29 cellular contexts compared by ENCODE assay signal in genomic region chr17:13525876-13526275, GRCh38.
"Had no signal": no experiment of that assay in that cellular context is flagged by ENCODE, and none has a peak within 500 bp of the region (broad histone marks: within the 10 kb centered on the region; RNA-seq: fewer than 3 reads in every experiment).

No MANE protein-coding gene starts in this region.

- H3K4me1 Mint-ChIP-seq: activated B cell treated with CpG ODN at 0.5 μM for 24 hours; activated naive CD4-positive, alpha-beta T cell treated with anti-CD3 and anti-CD28 coated beads, Interleukin-2, amount 50 U/mL, for 24 hours; activated naive CD8-positive, alpha-beta T cell treated with anti-CD3 and anti-CD28 coated beads, Interleukin-2, amount 50 U/mL, for 24 hours; nephron; stimulated activated effector memory CD8-positive, alpha-beta T cell treated with anti-CD3 and anti-CD28 coated beads, Interleukin-12 subunit alpha, Interleukin-12 subunit beta, amount 100 ng/mL, for 72 hours had no signal

- H3K4me1 ChIP-seq: breast epithelium, lower lobe of right lung, vagina had no signal

- H3K27me3 ChIP-seq: breast epithelium, hepatocyte, neutrophil, vagina had no signal

- H3K4me3 Mint-ChIP-seq: activated B cell treated with CpG ODN at 0.5 μM for 24 hours; activated CD8-positive, alpha-beta T cell treated with anti-CD3 and anti-CD28 coated beads for 36 hours; activated naive CD4-positive, alpha-beta T cell treated with anti-CD3 and anti-CD28 coated beads, Interleukin-2, amount 50 U/mL, for 24 hours; activated naive CD8-positive, alpha-beta T cell treated with anti-CD3 and anti-CD28 coated beads, Interleukin-2, amount 50 U/mL, for 24 hours; activated T-cell treated with anti-CD3 and anti-CD28 coated beads, Interleukin-2, amount 50 U/mL, for 4 hours; nephron; stimulated activated effector memory CD8-positive, alpha-beta T cell treated with anti-CD3 and anti-CD28 coated beads, Interleukin-12 subunit alpha, Interleukin-12 subunit beta, amount 100 ng/mL, for 72 hours; stimulated activated naive CD8-positive, alpha-beta T cell treated with anti-CD3 and anti-CD28 coated beads, Interleukin-15, Interleukin-2, amounts not matched to agents 100 ng/mL and 50 ng/mL, for 24 hours; type B pancreatic cell had no signal

- H3K9me3 ChIP-seq: breast epithelium, lower lobe of right lung, mucosa of descending colon, neutrophil, thoracic aorta, vagina had no signal

- H3K36me3 ChIP-seq: breast epithelium, lower lobe of right lung, neutrophil, thoracic aorta, vagina had no signal

- ATAC-seq: activated CD8-positive, alpha-beta T cell treated with anti-CD3 and anti-CD28 coated beads for 36 hours; activated naive CD8-positive, alpha-beta T cell treated with anti-CD3 and anti-CD28 coated beads, Interleukin-2, amount 50 U/mL, for 24 hours; activated T-cell treated with anti-CD3 and anti-CD28 coated beads, Interleukin-2, amount 50 U/mL, for 4 hours; left lobe of liver; lower lobe of right lung; mucosa of descending colon; sciatic nerve; stimulated activated effector memory CD8-positive, alpha-beta T cell treated with anti-CD3 and anti-CD28 coated beads, Interleukin-12 subunit alpha, Interleukin-12 subunit beta, amount 100 ng/mL, for 72 hours had no signal

- H3K4me3 ChIP-seq: breast epithelium, hepatocyte, lower lobe of right lung, mucosa of descending colon, skin epidermis, thoracic aorta, vagina had no signal

- H3K27ac Mint-ChIP-seq: activated B cell treated with CpG ODN at 0.5 μM for 24 hours; activated CD8-positive, alpha-beta T cell treated with anti-CD3 and anti-CD28 coated beads for 36 hours; activated naive CD4-positive, alpha-beta T cell treated with anti-CD3 and anti-CD28 coated beads, Interleukin-2, amount 50 U/mL, for 24 hours; activated naive CD8-positive, alpha-beta T cell treated with anti-CD3 and anti-CD28 coated beads, Interleukin-2, amount 50 U/mL, for 24 hours; activated T-helper 2 cell treated with anti-CD3 and anti-CD28 coated beads, Interferon-gamma antibody, Interleukin-2, Interleukin-4, amounts not matched to agents 10 μg/mL and 5 μg/mL and 100 μg/mL, durations not matched to agents 14 hours and 24 hours and 36 hours; nephron; stimulated activated effector memory CD8-positive, alpha-beta T cell treated with anti-CD3 and anti-CD28 coated beads, Interleukin-12 subunit alpha, Interleukin-12 subunit beta, amount 100 ng/mL, for 72 hours; stimulated activated naive CD8-positive, alpha-beta T cell treated with anti-CD3 and anti-CD28 coated beads, Interleukin-15, Interleukin-2, amounts not matched to agents 100 ng/mL and 50 ng/mL, for 24 hours; type B pancreatic cell had no signal

- DNase-seq: activated B cell treated with CpG ODN at 0.5 μM for 24 hours; activated CD4-positive, alpha-beta T cell treated with anti-CD3 and anti-CD28 coated beads, Interleukin-2, amount 50 U/mL, for 1 hour; activated CD8-positive, alpha-beta T cell treated with anti-CD3 and anti-CD28 coated beads for 36 hours; activated naive CD8-positive, alpha-beta T cell treated with anti-CD3 and anti-CD28 coated beads, Interleukin-2, amount 50 U/mL, for 24 hours; activated T-cell treated with anti-CD3 and anti-CD28 coated beads, Interleukin-2, amount 50 U/mL, for 4 hours; amygdala; dermis blood vessel endothelial cell; effector CD4-positive, alpha-beta T cell; lower lobe of right lung; mesendoderm; mucosa of descending colon; retina; stimulated activated CD4-positive, alpha-beta T cell treated with anti-CD3 and anti-CD28 coated beads, Interleukin-4, amount 100 ng/mL, for 24 hours; T-helper 2 cell had no signal

- H3K9me3 Mint-ChIP-seq: activated B cell treated with CpG ODN at 0.5 μM for 24 hours; activated CD8-positive, alpha-beta T cell treated with anti-CD3 and anti-CD28 coated beads for 36 hours; activated naive CD4-positive, alpha-beta T cell treated with anti-CD3 and anti-CD28 coated beads, Interleukin-2, amount 50 U/mL, for 24 hours; activated naive CD8-positive, alpha-beta T cell treated with anti-CD3 and anti-CD28 coated beads, Interleukin-2, amount 50 U/mL, for 24 hours; activated T-cell treated with anti-CD3 and anti-CD28 coated beads, Interleukin-2, amount 50 U/mL, for 4 hours; activated T-helper 2 cell treated with anti-CD3 and anti-CD28 coated beads, Interferon-gamma antibody, Interleukin-2, Interleukin-4, amounts not matched to agents 10 μg/mL and 5 μg/mL and 100 μg/mL, durations not matched to agents 14 hours and 24 hours and 36 hours; nephron; stimulated activated naive CD8-positive, alpha-beta T cell treated with anti-CD3 and anti-CD28 coated beads, Interleukin-15, Interleukin-2, amounts not matched to agents 100 ng/mL and 50 ng/mL, for 24 hours; type B pancreatic cell had no signal

- H3K36me3 Mint-ChIP-seq: activated naive CD4-positive, alpha-beta T cell treated with anti-CD3 and anti-CD28 coated beads, Interleukin-2, amount 50 U/mL, for 24 hours; stimulated activated effector memory CD8-positive, alpha-beta T cell treated with anti-CD3 and anti-CD28 coated beads, Interleukin-12 subunit alpha, Interleukin-12 subunit beta, amount 100 ng/mL, for 72 hours; type B pancreatic cell had no signal

- H3K27ac ChIP-seq: breast epithelium, epithelial cell of prostate, hepatocyte, lower lobe of right lung, neutrophil, skin epidermis, thoracic aorta, vagina had no signal
